ENCODE assay signal across 31 cellular contexts in genomic region chr11:44275241-44275640, GRCh38. TPM values are rescaled to one million over a fixed set of nuclear protein-coding genes. Genes with fewer than 3 reads are reported as not detected.
"Had no signal": no experiment of that assay in that cellular context is flagged by ENCODE, and none has a peak within 500 bp of the region (broad histone marks: within the 10 kb centered on the region; RNA-seq: fewer than 3 reads in every experiment).

No MANE protein-coding gene starts in this region.

- DNase-seq: colonic mucosa; dermis blood vessel endothelial cell; effector memory CD4-positive, alpha-beta T cell; foreskin keratinocyte; heart left ventricle; kidney; mucosa of descending colon; naive B cell; nephron progenitor cell; occipital lobe; ovary; retina; right lobe of liver; stimulated activated CD4-positive, alpha-beta T cell treated with anti-CD3 and anti-CD28 coated beads, Interleukin-4, amount 100 ng/mL, for 4 hours; stimulated activated naive CD8-positive, alpha-beta T cell treated with anti-CD3 and anti-CD28 coated beads, Interleukin-15, Interleukin-2, amounts not matched to agents 100 U/mL and 50 U/mL, for 24 hours; transverse colon had no signal

- H3K27ac ChIP-seq: colonic mucosa, esophagus muscularis mucosa, foreskin keratinocyte, gastroesophageal sphincter, heart left ventricle, hepatocyte, ovary, right lobe of liver, transverse colon, vagina had no signal

- H3K4me1 ChIP-seq: colonic mucosa, esophagus muscularis mucosa, foreskin keratinocyte, gastroesophageal sphincter, heart left ventricle, right lobe of liver, transverse colon had no signal

- H3K9me3 Mint-ChIP-seq: memory B cell; mesothelial cell of epicardium; stimulated activated memory B cell treated with anti-CD40 and anti-IgM and Interleukin-4, amounts not matched to agents 10 μg/mL and 1 μg/mL and 100 μg/mL, for 72 hours had no signal

- H2AFZ ChIP-seq: hepatocyte had no signal

- H3K4me3 Mint-ChIP-seq: memory B cell; mesothelial cell of epicardium; naive B cell; nephron progenitor cell; stimulated activated memory B cell treated with anti-CD40 and anti-IgM and Interleukin-4, amounts not matched to agents 10 μg/mL and 1 μg/mL and 100 μg/mL, for 72 hours had no signal

- H3K36me3 ChIP-seq: colonic mucosa, esophagus muscularis mucosa, gastroesophageal sphincter, heart left ventricle, ovary, right lobe of liver, transverse colon, vagina had no signal

- H3K9me3 ChIP-seq: colonic mucosa, esophagus muscularis mucosa, gastroesophageal sphincter, heart left ventricle, mucosa of descending colon, ovary, right lobe of liver, transverse colon, vagina had no signal

- H3K27ac Mint-ChIP-seq: memory B cell; mesothelial cell of epicardium; naive B cell; nephron progenitor cell; stimulated activated memory B cell treated with anti-CD40 and anti-IgM and Interleukin-4, amounts not matched to agents 10 μg/mL and 1 μg/mL and 100 μg/mL, for 72 hours had no signal

- H3K27me3 ChIP-seq: colonic mucosa, heart left ventricle, hepatocyte, ovary, right lobe of liver, vagina had no signal

- H3K4me1 Mint-ChIP-seq: memory B cell; naive B cell; stimulated activated memory B cell treated with anti-CD40 and anti-IgM and Interleukin-4, amounts not matched to agents 10 μg/mL and 1 μg/mL and 100 μg/mL, for 72 hours had no signal

- ATAC-seq: foreskin keratinocyte; gastroesophageal sphincter; heart left ventricle; left lobe of liver; mucosa of descending colon; right lobe of liver; stimulated activated memory B cell treated with anti-CD40 and anti-IgM and Interleukin-4, amounts not matched to agents 10 μg/mL and 1 μg/mL and 100 μg/mL, for 72 hours; stimulated activated naive CD8-positive, alpha-beta T cell treated with anti-CD3 and anti-CD28 coated beads, Interleukin-15, Interleukin-2, amounts not matched to agents 100 U/mL and 50 U/mL, for 24 hours had no signal

- H3K36me3 Mint-ChIP-seq: memory B cell; mesothelial cell of epicardium; naive B cell; stimulated activated memory B cell treated with anti-CD40 and anti-IgM and Interleukin-4, amounts not matched to agents 10 μg/mL and 1 μg/mL and 100 μg/mL, for 72 hours had no signal

- H3K4me3 ChIP-seq: colonic mucosa, esophagus muscularis mucosa, gastroesophageal sphincter, heart left ventricle, hepatocyte, lung, mucosa of descending colon, ovary, right lobe of liver, transverse colon, vagina had no signal

- H3K4me2 ChIP-seq: hepatocyte had no signal

RNA-seq across cellular contexts. Expression of gene ALX4, which starts 34.7 kb away (rescaled TPM):
- total RNA-seq: colonic mucosa, dermis blood vessel endothelial cell, endothelial cell of umbilical vein, epithelial cell of proximal tubule, fibroblast of lung, foreskin keratinocyte, left lobe of liver, liver, mucosa of descending colon, pulmonary artery endothelial cell, right lobe of liver, transverse colon, ureter, vagina had no signal
- polyA plus RNA-seq: endothelial cell of umbilical vein, fibroblast of lung, foreskin keratinocyte, liver had no signal
